ENCODE assay signal across 10 cellular contexts in genomic region chr4:76377481-76377901, GRCh38. TPM values are rescaled to one million over a fixed set of nuclear protein-coding genes. Genes with fewer than 3 reads are reported as not detected.
DNase-seq lines count a peak whose midpoint lies in the region; FAIRE-seq and TF ChIP-seq lines count a peak whose summit lies in the region.
"Had no signal": no experiment of that assay in that cellular context is flagged by ENCODE, and none has a peak within 500 bp of the region (broad histone marks: within the 10 kb centered on the region; RNA-seq: fewer than 3 reads in every experiment).

No MANE protein-coding gene starts in this region.

- H3K9ac ChIP-seq in endocrine pancreas (ENCODE audit: control insufficient read depth, insufficient read depth, low read length) (peak overlapping the region; percentile 4), neuronal stem cell (ENCODE audit: low read depth, low read length, poor library complexity) (no peak overlapping the region)

- H2AK5ac ChIP-seq in neuronal stem cell (ENCODE audit: low read depth, low read length): no peak overlapping the region

- no peaks in the 10 kb centered on the region for H3K79me1 ChIP-seq in neuronal stem cell (ENCODE audit: low read depth, low read length)

- H3K27me3 ChIP-seq in endocrine pancreas (ENCODE audit: control insufficient read depth, insufficient read depth, low read length) (no peaks in the 10 kb centered on the region), neuronal stem cell (ENCODE audit: control insufficient read depth in 3 of 3, insufficient read depth in 3 of 3, low read depth in 1 of 3, low read length in 3 of 3) (peaks cover 0 to 9% (median 0%) of the 10 kb centered on the region in 3 experiments)

- H3K9me3 ChIP-seq in endocrine pancreas (ENCODE audit: control insufficient read depth, low read length) (no peaks in the 10 kb centered on the region), neuronal stem cell (replicated peaks in 1 of 2; ENCODE audit: control insufficient read depth in 2 of 2, insufficient read depth in 1 of 2, low read depth in 1 of 2, low read length in 2 of 2) (peaks cover 2 to 10% of the 10 kb centered on the region in 2 donors)

- no peak for DNase-seq in GM12892 (ENCODE audit: insufficient read length)
- DNase-seq in NCI-H146 (lab: John Stamatoyannopoulos, UW): peak; percentile 39
- peak; percentile 5 for DNase-seq in neuronal stem cell (ENCODE audit: low spot score)
- no peak for DNase-seq in DMS79 treated with DMSO at 0.1 percent for 48 hours (lab: John Stamatoyannopoulos, UW)
- DNase-seq in EL: no peak
- no peak for DNase-seq in anterior cingulate cortex (lab: John Stamatoyannopoulos, UW)
- DNase-seq in dedifferentiated amniotic fluid mesenchymal stem cell (ENCODE audit: extremely low spot score): no peak
- DNase-seq: NCI-H1048, NCI-H748 treated with DMSO at 0.1 percent for 48 hours had no signal

- no peak overlapping the region for H3K4ac ChIP-seq in neuronal stem cell (ENCODE audit: low read length)

- no peak for TF ChIP-seq POLR2A in GM12892 (IDR thresholded peaks at IDR 0.05; ENCODE audit: low read depth, low read length)

- no peak overlapping the region for H3K18ac ChIP-seq in neuronal stem cell (ENCODE audit: low read length)

- H3K4me1 ChIP-seq in endocrine pancreas (ENCODE audit: control insufficient read depth, insufficient read depth, low read length) (peaks cover 44% of the 10 kb centered on the region), neuronal stem cell (ENCODE audit: control insufficient read depth in 2 of 2, insufficient read depth in 1 of 2, low read depth in 1 of 2, low read length in 2 of 2) (peaks cover 3 to 7% of the 10 kb centered on the region in 2 donors)

- no peak overlapping the region for H2BK15ac ChIP-seq in neuronal stem cell (ENCODE audit: low read length)

- no peak overlapping the region for H2BK12ac ChIP-seq in neuronal stem cell (ENCODE audit: low read length)

- no peak overlapping the region for H4K91ac ChIP-seq in neuronal stem cell (ENCODE audit: low read depth, low read length, poor library complexity)

- H3K4me3 ChIP-seq in endocrine pancreas (ENCODE audit: control insufficient read depth, insufficient read depth, low read length): no peak overlapping the region
- H3K4me3 ChIP-seq in neuronal stem cell (ENCODE audit: low read length in 2 of 2): no peak overlapping the region

- no peak overlapping the region for H4K8ac ChIP-seq in neuronal stem cell (ENCODE audit: low read depth, low read length)

- no peak overlapping the region for H3K23ac ChIP-seq in neuronal stem cell (ENCODE audit: low read depth, low read length, poor library complexity)

- no peak overlapping the region for H2BK120ac ChIP-seq in neuronal stem cell (ENCODE audit: low read depth, low read length)

- no CpG with 5 or more reads among the region's 4 CpGs for WGBS in neuronal stem cell (ENCODE audit: extremely low coverage in 2 of 2, insufficient read length in 2 of 2, insufficient replicate concordance in 1 of 2), 2 donors

- H3K4me2 ChIP-seq in neuronal stem cell (ENCODE audit: insufficient read depth, low read length, poor library complexity, severe bottlenecking): no peak overlapping the region

- H2AFZ ChIP-seq in neuronal stem cell (ENCODE audit: low read length): no peak overlapping the region

- FAIRE-seq in GM12892 (lab: Jason Lieb, UNC): peak; percentile 63

- no peak overlapping the region for H2BK5ac ChIP-seq in neuronal stem cell (ENCODE audit: low read length)

- H3K27ac ChIP-seq in neuronal stem cell (replicated peaks; ENCODE audit: low read length): no peak overlapping the region

- no peak overlapping the region for H3K14ac ChIP-seq in neuronal stem cell (ENCODE audit: low read length)

- H3K36me3 ChIP-seq in endocrine pancreas (ENCODE audit: control insufficient read depth, insufficient read depth, low read length) (no peaks in the 10 kb centered on the region), neuronal stem cell (replicated peaks in 1 of 2; ENCODE audit: control insufficient read depth in 2 of 2, insufficient read depth in 2 of 2, low read length in 2 of 2) (no peaks in the 10 kb centered on the region)

RNA-seq across cellular contexts. Expression of gene CCDC158, which starts 43.5 kb away (rescaled TPM):
- not detected for polyA plus RNA-seq in GM12892 (2012; ENCODE audit: missing spikeins)
- not detected for polyA plus RNA-seq in neuronal stem cell (2013, experiment 1 of 2)
- polyA plus RNA-seq in neuronal stem cell (2013, experiment 2 of 2): not detected

RNA-seq across cellular contexts. Expression of gene SHROOM3, which starts 57.5 kb away (rescaled TPM):
- polyA plus RNA-seq in GM12892 (2012; ENCODE audit: missing spikeins): 0.66 TPM
- 26.6 TPM for polyA plus RNA-seq in neuronal stem cell (2013, experiment 1 of 2)
- polyA plus RNA-seq in neuronal stem cell (2013, experiment 2 of 2): 27.9 TPM

Comparison
In these comparisons a context has a peak if more than half of its experiments do, and no peak if none do; other contexts are left out.
1. DNase-seq: peak in NCI-H146 (single experiment) and neuronal stem cell (single experiment); none in GM12892 (single experiment), DMS79 treated with DMSO at 0.1 percent for 48 hours (single experiment), EL (single experiment), anterior cingulate cortex (0 of 58) and dedifferentiated amniotic fluid mesenchymal stem cell (single experiment).